ENCODE assay signal across 18 cellular contexts in genomic region chr3:131444180-131444579, GRCh38. TPM values are rescaled to one million over a fixed set of nuclear protein-coding genes. Genes with fewer than 3 reads are reported as not detected.
A peak's percentile ranks its signal among the peaks of the same experiment; 100 is the strongest.
DNase-seq lines count a peak whose midpoint lies in the region; ATAC-seq, FAIRE-seq and TF ChIP-seq lines count a peak whose summit lies in the region.
"Had no signal": no experiment of that assay in that cellular context is flagged by ENCODE, and none has a peak within 500 bp of the region (broad histone marks: within the 10 kb centered on the region; RNA-seq: fewer than 3 reads in every experiment).

No MANE protein-coding gene starts in this region.

- ATAC-seq in HepG2 (peak; percentile 70), right lobe of liver (no peak), HG03565 (IDR thresholded peaks at IDR 0.05; ENCODE audit: unreplicated experiment) (no peak)
- ATAC-seq: CD8-positive, alpha-beta T cell; HCT116 had no signal

- in situ Hi-C loops in HepG2 (cut with HindIII; ENCODE audit: extremely low pct_ligation_motif_present, low pct_unique_long_range_greater_than_20kb) = no loop called here

- no peak for TF ChIP-seq RAD21 in HepG2 (CRISPR knock-in tag; IDR thresholded peaks at IDR 0.05)

- intact Hi-C loops in HepG2 (cut with micrococcal nuclease; ENCODE audit: unreplicated experiment) (no loop called here), right lobe of liver (cut with DNase I) (no loop called here), testis (cut with DNase I; ENCODE audit: low total_unique reads) (no loop called here)

- no peaks in the 10 kb centered on the region for H3K79me2 ChIP-seq in HepG2 (ENCODE audit: insufficient read depth, low read length)

- DNase-seq in NCI-H510A treated with DMSO at 0.1 percent for 48 hours (lab: John Stamatoyannopoulos, UW) (peak; percentile 1), NCI-H510A (lab: John Stamatoyannopoulos, UW) (no peak), HepG2 (ENCODE audit: low spot score) (no peak), right lobe of liver (no peak), LNCaP clone FGC (ENCODE audit: low read depth) (peak; percentile 2), testis (no peak), GOT3 (lab: John Stamatoyannopoulos, UW) (no peak)
- DNase-seq: C1 segment of cervical spinal cord; Caco-2; CD8-positive, alpha-beta T cell; DMS 273 treated with DMSO at 0.1 percent for 48 hours; DND-41; GM23248; H9 had no signal

- 11% methylated on average over 4 of the region's 4 CpGs for WGBS in HepG2 (ENCODE audit: low lambda C conversion rate)
- 58% methylated on average over 4 of the region's 4 CpGs for WGBS in right lobe of liver (ENCODE audit: insufficient coverage, low coverage, low lambda C conversion rate, missing lambda C conversion rate)
- WGBS in testis, 2 donors = 94 to 98% methylated on average over 4 of the region's 4 CpGs

- FAIRE-seq in HepG2 (lab: Jason Lieb, UNC) = no peak
- FAIRE-seq: G401.6, GM12892 had no signal

- H3K4me3 ChIP-seq in HepG2 (replicated peaks in 1 of 3; ENCODE audit: insufficient read depth in 1 of 3, low read depth in 2 of 3, low read length in 3 of 3) (no peak overlapping the region), right lobe of liver (no peak overlapping the region), LNCaP clone FGC (ENCODE audit: low read depth, low read length) (no peak overlapping the region), testis (no peak overlapping the region)
- H3K4me3 ChIP-seq: GM23248 had no signal

- TF ChIP-seq POLR2A in HepG2 (IDR thresholded peaks at IDR 0.05; ENCODE audit: insufficient read depth in 1 of 2, low read depth in 2 of 2, low read length in 2 of 2) = no peak
- no peak for TF ChIP-seq POLR2A in right lobe of liver (IDR thresholded peaks at IDR 0.05)
- TF ChIP-seq POLR2A in testis (IDR thresholded peaks at IDR 0.05) = no peak

- BruUV-seq in HepG2 (replicated peaks; lab: Mats Ljungman, UMichigan) = no TSS peak

- POLR2A ChIA-PET in HepG2 (lab: Yijun Ruan, JAX) = interaction anchor here (0.7 kb wide), 1 partner anchor 401 kb away, joined by 5 read pairs; no protein-coding TSS in a partner anchor

- H3K9me3 ChIP-seq in HepG2 (ENCODE audit: low read length) = no peaks in the 10 kb centered on the region
- no peaks in the 10 kb centered on the region for H3K9me3 ChIP-seq in right lobe of liver
- no peaks in the 10 kb centered on the region for H3K9me3 ChIP-seq in testis
- H3K9me3 ChIP-seq: Caco-2 had no signal

- TF ChIP-seq CTCF in HepG2 (CRISPR knock-in tag; IDR thresholded peaks at IDR 0.05) (no peak), right lobe of liver (IDR thresholded peaks at IDR 0.05) (no peak), LNCaP clone FGC (IDR thresholded peaks at IDR 0.05; ENCODE audit: control insufficient read depth, extremely low read depth, insufficient read depth) (no peak), testis (IDR thresholded peaks at IDR 0.05) (no peak)

- no peak overlapping the region for H3K4me2 ChIP-seq in HepG2 (ENCODE audit: low read depth, low read length)

- no peak overlapping the region for H3K27ac ChIP-seq in HepG2 (ENCODE audit: extremely low read length, insufficient read depth, low read length)
- H3K27ac ChIP-seq in right lobe of liver = no peak overlapping the region
- H3K27ac ChIP-seq in testis = peak overlapping the region; percentile 47 to 72
- H3K27ac ChIP-seq: GM23248 had no signal

- H3K36me3 ChIP-seq in HepG2 (replicated peaks in 1 of 2; ENCODE audit: control insufficient read depth in 1 of 2, insufficient read depth in 2 of 2, low read length in 2 of 2) (no peaks in the 10 kb centered on the region), right lobe of liver (no peaks in the 10 kb centered on the region), testis (ENCODE audit: low read depth, missing control alignments) (no peaks in the 10 kb centered on the region)

- H3K4me1 ChIP-seq in HepG2 (ENCODE audit: insufficient read depth, low read length) = no peaks in the 10 kb centered on the region
- no peaks in the 10 kb centered on the region for H3K4me1 ChIP-seq in right lobe of liver
- peaks cover 29% of the 10 kb centered on the region for H3K4me1 ChIP-seq in testis
- H3K4me1 ChIP-seq: Caco-2 had no signal

- no peak overlapping the region for H3K9ac ChIP-seq in HepG2 (ENCODE audit: insufficient read depth, low read depth, low read length)
- H3K9ac ChIP-seq: GM23248 had no signal

- 0 out of 2 replicates have a peak, but pooled peaks cover 5% of the 10 kb centered on the region for H4K20me1 ChIP-seq in HepG2 (ENCODE audit: insufficient read depth, low read length)

- H3K27me3 ChIP-seq in HepG2 (ENCODE audit: control insufficient read depth in 1 of 2, insufficient read depth in 2 of 2, low read length in 2 of 2) (no peaks in the 10 kb centered on the region), right lobe of liver (no peaks in the 10 kb centered on the region), testis (no peaks in the 10 kb centered on the region)

- no peak for TF ChIP-seq EP300 in HepG2 (IDR thresholded peaks at IDR 0.05; ENCODE audit: low read depth in 2 of 2, low read length in 2 of 2)
- no peak for TF ChIP-seq EP300 in HepG2 (CRISPR knock-in tag; IDR thresholded peaks at IDR 0.05; ENCODE audit: borderline replicate concordance)

- CTCF ChIA-PET in HepG2 (lab: Yijun Ruan, JAX; ENCODE audit: low intra/inter-chr PET ratio, low total read pairs) = no interaction called here

- H2AFZ ChIP-seq in HepG2 (ENCODE audit: low read length) = no peak overlapping the region
- H2AFZ ChIP-seq: GM23248 had no signal

TF ChIP-seq in HepG2, 621 proteins besides CTCF, POLR2A, EP300 and RAD21 (continues in another document):
- TF ChIP-seq ELF4 (CRISPR knock-in tag; IDR thresholded peaks at IDR 0.05; ENCODE audit: borderline replicate concordance) (no peak), DZIP1 (CRISPR knock-in tag; IDR thresholded peaks at IDR 0.05) (no peak), HNF1B (CRISPR knock-in tag; IDR thresholded peaks at IDR 0.05) (no peak), ZC3H4 (CRISPR knock-in tag; IDR thresholded peaks at IDR 0.05; ENCODE audit: borderline replicate concordance) (no peak), SMC3 (IDR thresholded peaks at IDR 0.05; ENCODE audit: low read length) (no peak)

RNA-seq across cellular contexts. Expression of gene MRPL3, which starts 58.6 kb away (rescaled TPM):
- total RNA-seq in HepG2 (2016; rRNA removed; fragmentation: Illumina TruSeq; extraction: Trizol) (172 and 263 TPM in 2 replicates), right lobe of liver (10 to 100 TPM; 29.2 to 73.9 (median 35.7) TPM), testis (10 to 100 TPM; 66.3 to 86.2 TPM)
- total RNA-seq in HepG2 (2016; cell fraction: cytosol; rRNA removed; fragmentation: Illumina TruSeq; extraction: Trizol; ENCODE audit: low read depth) = 40.9 and 41.5 TPM in 2 replicates
- 168 and 279 TPM in 2 replicates for total RNA-seq in HepG2 (2016; cell fraction: insoluble cytoplasmic fraction; rRNA removed; fragmentation: Illumina TruSeq; extraction: Trizol)
- 76.2 and 78.8 TPM in 2 replicates for total RNA-seq in HepG2 (2016; cell fraction: membrane; rRNA removed; fragmentation: Illumina TruSeq; extraction: Trizol)
- total RNA-seq in HepG2 (2016; cell fraction: nucleus; rRNA removed; fragmentation: Illumina TruSeq; extraction: Trizol) = 92.2 and 97.3 TPM in 2 replicates
- polyA plus RNA-seq in HepG2 (2011; rRNA removed) (79.7 and 114 TPM in 2 replicates), testis (ENCODE audit: insufficient read depth, low read depth, low replicate concordance) (104 TPM)
- polyA plus RNA-seq in HepG2 (2011; cell fraction: cytosol; rRNA removed) = 54.9 and 80.4 TPM in 2 replicates
- polyA plus RNA-seq in HepG2 (2011; cell fraction: nucleus; rRNA removed) = 23.9 and 30.0 TPM in 2 replicates
- polyA plus RNA-seq in HepG2 (2012) = 64.3 and 84.1 TPM in 2 replicates
- polyA plus RNA-seq in HepG2 (2016; cell fraction: cytosol; fragmentation: Illumina TruSeq; extraction: Trizol; ENCODE audit: low read depth) = 35.6 and 39.9 TPM in 2 replicates
- 291 and 306 TPM in 2 replicates for polyA plus RNA-seq in HepG2 (2016; cell fraction: insoluble cytoplasmic fraction; fragmentation: Illumina TruSeq; extraction: Trizol; ENCODE audit: low read depth)
- 65.0 and 74.0 TPM in 2 replicates for polyA plus RNA-seq in HepG2 (2016; cell fraction: membrane; fragmentation: Illumina TruSeq; extraction: Trizol; ENCODE audit: low read depth)
- polyA plus RNA-seq in HepG2 (2016; cell fraction: nucleus; fragmentation: Illumina TruSeq; extraction: Trizol; ENCODE audit: insufficient read depth, low read depth) = 95.6 and 101 TPM in 2 replicates
- polyA minus RNA-seq in HepG2 (2011; rRNA and poly(A)+ RNA removed; ENCODE audit: low replicate concordance) = 86.3 and 206 TPM in 2 replicates
- polyA minus RNA-seq in HepG2 (2011; cell fraction: cytosol; rRNA and poly(A)+ RNA removed) = 40.4 and 45.5 TPM in 2 replicates
- 115 and 131 TPM in 2 replicates for polyA minus RNA-seq in HepG2 (2011; cell fraction: nucleus; rRNA and poly(A)+ RNA removed)

Comparison
In these comparisons a context has a peak if more than half of its experiments do, and no peak if none do; other contexts are left out.
1. DNase-seq: peak in NCI-H510A treated with DMSO at 0.1 percent for 48 hours (single experiment) and LNCaP clone FGC (single experiment); none in NCI-H510A (single experiment), HepG2 (single experiment), right lobe of liver (0 of 3), testis (single experiment) and GOT3 (single experiment).
2. H3K27ac ChIP-seq: peak in testis (2 of 2); none in HepG2 (single experiment) and right lobe of liver (0 of 3).